In genomic region chr4:8860892-8861575, GRCh38 we compare ENCODE assay signal across 20 cellular contexts. TPM values are rescaled to one million over a fixed set of nuclear protein-coding genes. Genes with fewer than 3 reads are reported as not detected.
DNase-seq lines count a peak whose midpoint lies in the region; ATAC-seq lines count a peak whose summit lies in the region.
"Had no signal": no experiment of that assay in that cellular context is flagged by ENCODE, and none has a peak within 500 bp of the region (broad histone marks: within the 10 kb centered on the region; RNA-seq: fewer than 3 reads in every experiment).

No MANE protein-coding gene starts in this region.

- H2AK5ac ChIP-seq in trophoblast cell (ENCODE audit: low read length), result no peak overlapping the region

- H3K36me3 Mint-ChIP-seq in T-helper 1 cell treated with Interleukin-12 subunit alpha and Interleukin-12 subunit beta and Interleukin-4 antibody, amounts not matched to agents 30 μg/mL and 1 μg/mL, for 36 hours (ENCODE audit: low read depth), result no peaks in the 10 kb centered on the region
- H3K36me3 Mint-ChIP-seq in activated naive CD4-positive, alpha-beta T cell treated with anti-CD3 and anti-CD28 coated beads for 36 hours (ENCODE audit: low read depth), result no peaks in the 10 kb centered on the region

- no peak overlapping the region for H3K27ac ChIP-seq in HUES48 (ENCODE audit: low read depth, low read length)
- no peak overlapping the region for H3K27ac ChIP-seq in trophoblast cell (ENCODE audit: low read depth, low read length)
- H3K27ac ChIP-seq: vagina had no signal

- no peak overlapping the region for H2BK120ac ChIP-seq in trophoblast cell (ENCODE audit: insufficient read depth, low read length, poor library complexity)

- H3K14ac ChIP-seq in trophoblast cell (ENCODE audit: low read length), result no peak overlapping the region

- H3K4me1 Mint-ChIP-seq in T-helper 1 cell treated with Interleukin-12 subunit alpha and Interleukin-12 subunit beta and Interleukin-4 antibody, amounts not matched to agents 30 μg/mL and 1 μg/mL, for 36 hours (ENCODE audit: low read depth), result no peaks in the 10 kb centered on the region
- H3K4me1 Mint-ChIP-seq in activated naive CD4-positive, alpha-beta T cell treated with anti-CD3 and anti-CD28 coated beads for 36 hours (ENCODE audit: low read depth), result peaks cover 15% of the 10 kb centered on the region

- H3K4ac ChIP-seq in trophoblast cell (ENCODE audit: low read depth, low read length), result no peak overlapping the region

- no peak overlapping the region for H2BK5ac ChIP-seq in trophoblast cell (ENCODE audit: low read depth, low read length, poor library complexity)

- peak overlapping the region; percentile 19 for H4K91ac ChIP-seq in trophoblast cell (ENCODE audit: low read depth, low read length)

- H3K9me3 ChIP-seq in HUES48 (ENCODE audit: control insufficient read depth, insufficient read depth, low read length), result no peaks in the 10 kb centered on the region
- H3K9me3 ChIP-seq in trophoblast cell (ENCODE audit: insufficient read depth, low read depth, low read length), result peaks cover 16% of the 10 kb centered on the region
- H3K9me3 ChIP-seq: vagina had no signal

- intact Hi-C loops in activated naive CD4-positive, alpha-beta T cell treated with anti-CD3 and anti-CD28 coated beads for 36 hours (cut with micrococcal nuclease), result no loop called here

- H3K9me3 Mint-ChIP-seq in T-helper 1 cell treated with Interleukin-12 subunit alpha and Interleukin-12 subunit beta and Interleukin-4 antibody, amounts not matched to agents 30 μg/mL and 1 μg/mL, for 36 hours, result no peaks in the 10 kb centered on the region
- no peaks in the 10 kb centered on the region for H3K9me3 Mint-ChIP-seq in activated naive CD4-positive, alpha-beta T cell treated with anti-CD3 and anti-CD28 coated beads for 36 hours
- H3K9me3 Mint-ChIP-seq: activated CD4-positive, alpha-beta T cell treated with anti-CD3 and anti-CD28 coated beads, Interleukin-2, amount 10 ng/mL, durations not matched to agents 24 days and 14 days; naive thymus-derived CD8-positive, alpha-beta T cell had no signal

- no peak overlapping the region for H3K18ac ChIP-seq in trophoblast cell (ENCODE audit: low read length)

- peak overlapping the region; percentile 25 for H3K4me3 Mint-ChIP-seq in T-helper 1 cell treated with Interleukin-12 subunit alpha and Interleukin-12 subunit beta and Interleukin-4 antibody, amounts not matched to agents 30 μg/mL and 1 μg/mL, for 36 hours
- H3K4me3 Mint-ChIP-seq in activated naive CD4-positive, alpha-beta T cell treated with anti-CD3 and anti-CD28 coated beads for 36 hours, result no peak overlapping the region
- H3K4me3 Mint-ChIP-seq: activated CD4-positive, alpha-beta T cell treated with anti-CD3 and anti-CD28 coated beads, Interleukin-2, amount 10 ng/mL, durations not matched to agents 24 days and 14 days; naive thymus-derived CD8-positive, alpha-beta T cell had no signal

- H3K27me3 ChIP-seq in HUES48 (ENCODE audit: control insufficient read depth, insufficient read depth, low read length) (peaks cover 99% of the 10 kb centered on the region), trophoblast cell (ENCODE audit: insufficient read depth, low read length) (peaks cover 89% of the 10 kb centered on the region)

- ATAC-seq in HG02623 (IDR thresholded peaks at IDR 0.05; ENCODE audit: unreplicated experiment), result no peak
- ATAC-seq: HCT116; left lobe of liver; naive thymus-derived CD8-positive, alpha-beta T cell; sciatic nerve had no signal

- CTCF ChIA-PET in activated naive CD4-positive, alpha-beta T cell treated with anti-CD3 and anti-CD28 coated beads for 36 hours (lab: Charles Lee), result no interaction called here

- H3K27me3 Mint-ChIP-seq in T-helper 1 cell treated with Interleukin-12 subunit alpha and Interleukin-12 subunit beta and Interleukin-4 antibody, amounts not matched to agents 30 μg/mL and 1 μg/mL, for 36 hours (ENCODE audit: low read depth), result peaks cover 64% of the 10 kb centered on the region
- peaks cover 63% of the 10 kb centered on the region for H3K27me3 Mint-ChIP-seq in activated naive CD4-positive, alpha-beta T cell treated with anti-CD3 and anti-CD28 coated beads for 36 hours (ENCODE audit: low read depth)

- no peaks in the 10 kb centered on the region for H3K79me2 ChIP-seq in trophoblast cell (ENCODE audit: control insufficient read depth, insufficient read depth, low read length, poor library complexity)

- H3K9ac ChIP-seq in HUES48 (ENCODE audit: low read depth, low read length) (no peak overlapping the region), trophoblast cell (ENCODE audit: low read length) (no peak overlapping the region)

- H2BK12ac ChIP-seq in trophoblast cell (ENCODE audit: low read length), result no peak overlapping the region

- H3K79me1 ChIP-seq in trophoblast cell (ENCODE audit: low read length), result peaks cover 5% of the 10 kb centered on the region

- peak overlapping the region; percentile 63 for H2AFZ ChIP-seq in trophoblast cell (ENCODE audit: insufficient read depth, low read length, poor library complexity)

- peak overlapping the region; percentile 54 for H3K4me3 ChIP-seq in HUES48 (ENCODE audit: low read depth, low read length)
- H3K4me3 ChIP-seq in iPS-11a (ENCODE audit: low read depth, low read length), result peak overlapping the region; percentile 33
- peak overlapping the region; percentile 61 for H3K4me3 ChIP-seq in trophoblast cell (ENCODE audit: low read depth, low read length)
- H3K4me3 ChIP-seq: vagina had no signal

- no CpG with 5 or more reads among the region's 82 CpGs for WGBS in trophoblast cell (ENCODE audit: extremely low coverage, insufficient coverage, insufficient read length)

- no peaks in the 10 kb centered on the region for H3K36me3 ChIP-seq in HUES48 (ENCODE audit: control insufficient read depth, insufficient read depth, low read length)
- no peaks in the 10 kb centered on the region for H3K36me3 ChIP-seq in trophoblast cell (ENCODE audit: control insufficient read depth in 1 of 2, insufficient read depth in 2 of 2, low read length in 2 of 2)
- H3K36me3 ChIP-seq: vagina had no signal

- no peak for DNase-seq in T-helper 1 cell
- DNase-seq in trophoblast cell, result no peak
- no peak for DNase-seq in activated naive CD4-positive, alpha-beta T cell treated with anti-CD3 and anti-CD28 coated beads for 36 hours
- DNase-seq in SW 1271 (lab: John Stamatoyannopoulos, UW), result no peak
- DNase-seq: activated CD4-positive, alpha-beta T cell treated with anti-CD3 and anti-CD28 coated beads, Interleukin-2, amount 10 ng/mL, durations not matched to agents 24 days and 14 days; COR-L47; naive thymus-derived CD8-positive, alpha-beta T cell; NCI-H2029; stimulated activated CD4-positive, alpha-beta T cell treated with anti-CD3 and anti-CD28 coated beads, Interleukin-2, amount 100 ng/mL, for 48 hours had no signal

- peak overlapping the region; percentile 19 for H4K12ac ChIP-seq in trophoblast cell (ENCODE audit: low read depth, low read length)

- H3K27ac Mint-ChIP-seq in T-helper 1 cell treated with Interleukin-12 subunit alpha and Interleukin-12 subunit beta and Interleukin-4 antibody, amounts not matched to agents 30 μg/mL and 1 μg/mL, for 36 hours, result no peak overlapping the region
- no peak overlapping the region for H3K27ac Mint-ChIP-seq in activated naive CD4-positive, alpha-beta T cell treated with anti-CD3 and anti-CD28 coated beads for 36 hours
- H3K27ac Mint-ChIP-seq: activated CD4-positive, alpha-beta T cell treated with anti-CD3 and anti-CD28 coated beads, Interleukin-2, amount 10 ng/mL, durations not matched to agents 24 days and 14 days had no signal

- H3K4me2 ChIP-seq in trophoblast cell (ENCODE audit: low read length), result peak overlapping the region; percentile 75

- H4K8ac ChIP-seq in trophoblast cell (ENCODE audit: low read depth, low read length), result peak overlapping the region; percentile 40

- H3K23ac ChIP-seq in trophoblast cell (ENCODE audit: low read length), result no peak overlapping the region

- H3K4me1 ChIP-seq in HUES48 (ENCODE audit: control insufficient read depth, insufficient read depth, low read length) (peaks cover 4% of the 10 kb centered on the region; the same call in 1 of the 2 replicates), trophoblast cell (ENCODE audit: control insufficient read depth in 1 of 2, insufficient read depth in 2 of 2, low read length in 2 of 2) (peaks cover 25 to 27% of the 10 kb centered on the region in 2 experiments)

RNA-seq across cellular contexts. Expression of gene HMX1, which starts 10.6 kb away (rescaled TPM):
- 0.72 and 0.77 TPM in 2 replicates for polyA plus RNA-seq in trophoblast cell (2013)
- total RNA-seq in activated naive CD4-positive, alpha-beta T cell treated with anti-CD3 and anti-CD28 coated beads for 36 hours, result not detected
- total RNA-seq: activated CD4-positive, alpha-beta T cell treated with anti-CD3 and anti-CD28 coated beads, Interleukin-2, amount 10 ng/mL, durations not matched to agents 24 days and 14 days; epithelial cell of proximal tubule; glomerular endothelial cell; left lobe of liver; naive thymus-derived CD8-positive, alpha-beta T cell; RPMI7951; sciatic nerve; vagina had no signal
- polyA plus RNA-seq: naive thymus-derived CD8-positive, alpha-beta T cell had no signal
